6 cellular contexts compared by ENCODE assay signal in genomic region chr19:15142313-15142712, GRCh38.
"Had no signal": no experiment of that assay in that cellular context is flagged by ENCODE, and none has a peak within 500 bp of the region (broad histone marks: within the 10 kb centered on the region; RNA-seq: fewer than 3 reads in every experiment).

No MANE protein-coding gene starts in this region.

- H3K27ac ChIP-seq: HL-60 had no signal

- ATAC-seq: GM23338, HepG2 had no signal

- H2AFZ ChIP-seq: GM23338 had no signal

- H3K4me3 ChIP-seq: GM23338 had no signal

- H3K4me2 ChIP-seq: GM23338 had no signal

- DNase-seq: H9, HCEC 1CT, KBM-7 had no signal
